Comparison of ENCODE assay signal across 18 cellular contexts in genomic region chr11:65925397-65925796, GRCh38. TPM values are rescaled to one million over a fixed set of nuclear protein-coding genes. Genes with fewer than 3 reads are reported as not detected.
"Had no signal": no experiment of that assay in that cellular context is flagged by ENCODE, and none has a peak within 500 bp of the region (broad histone marks: within the 10 kb centered on the region; RNA-seq: fewer than 3 reads in every experiment).

No MANE protein-coding gene starts in this region.

- ATAC-seq: stimulated activated naive B cell treated with anti-CD40 and anti-IgM and Interleukin-4, amounts not matched to agents 10 μg/mL and 1 μg/mL and 100 μg/mL, for 72 hours; WTC11 had no signal

- H3K9me3 ChIP-seq: esophagus muscularis mucosa, transverse colon, vagina had no signal

- DNase-seq: activated CD4-positive, alpha-beta T cell treated with anti-CD3 and anti-CD28 coated beads, Interleukin-2, amount 50 U/mL, for 1 hour; activated naive CD4-positive, alpha-beta T cell treated with anti-CD3 and anti-CD28 coated beads for 36 hours; islet precursor cell; midbrain; stimulated activated CD4-positive, alpha-beta T cell treated with anti-CD3 and anti-CD28 coated beads, Interleukin-2, amount 100 ng/mL, for 48 hours; stimulated activated naive B cell treated with anti-CD40 and anti-IgM and Interleukin-4, amounts not matched to agents 10 μg/mL and 1 μg/mL and 100 μg/mL, for 72 hours; substantia nigra; transverse colon had no signal

- H3K27ac ChIP-seq: esophagus muscularis mucosa, transverse colon, vagina had no signal

- H3K4me3 Mint-ChIP-seq: activated naive CD4-positive, alpha-beta T cell treated with anti-CD3 and anti-CD28 coated beads for 36 hours; activated T-helper 1 cell treated with anti-CD3 and anti-CD28 coated beads, Interleukin-12 subunit alpha, Interleukin-12 subunit beta, Interleukin-2, Interleukin-4 antibody, amounts not matched to agents 30 ng/mL and 10 ng/mL and 1 ng/mL, durations not matched to agents 14 hours and 24 hours and 36 hours; stimulated activated naive B cell treated with anti-CD40 and anti-IgM and Interleukin-4, amounts not matched to agents 10 μg/mL and 1 μg/mL and 100 μg/mL, for 72 hours; WTC11 had no signal

- H3K27me3 Mint-ChIP-seq: stimulated activated naive B cell treated with anti-CD40 and anti-IgM and Interleukin-4, amounts not matched to agents 10 μg/mL and 1 μg/mL and 100 μg/mL, for 72 hours had no signal

- H3K27me3 ChIP-seq: esophagus muscularis mucosa, transverse colon, vagina had no signal

- H3K4me3 ChIP-seq: esophagus muscularis mucosa, lung, transverse colon, vagina had no signal

- H3K9me3 Mint-ChIP-seq: activated naive CD4-positive, alpha-beta T cell treated with anti-CD3 and anti-CD28 coated beads for 36 hours; activated T-helper 1 cell treated with anti-CD3 and anti-CD28 coated beads, Interleukin-12 subunit alpha, Interleukin-12 subunit beta, Interleukin-2, Interleukin-4 antibody, amounts not matched to agents 30 ng/mL and 10 ng/mL and 1 ng/mL, durations not matched to agents 14 hours and 24 hours and 36 hours; stimulated activated naive B cell treated with anti-CD40 and anti-IgM and Interleukin-4, amounts not matched to agents 10 μg/mL and 1 μg/mL and 100 μg/mL, for 72 hours; WTC11 had no signal

- H3K27ac Mint-ChIP-seq: activated T-helper 1 cell treated with anti-CD3 and anti-CD28 coated beads, Interleukin-12 subunit alpha, Interleukin-12 subunit beta, Interleukin-2, Interleukin-4 antibody, amounts not matched to agents 30 ng/mL and 10 ng/mL and 1 ng/mL, durations not matched to agents 14 hours and 24 hours and 36 hours had no signal

RNA-seq across cellular contexts. Expression of gene TSGA10IP, which starts 19.9 kb away (rescaled TPM):
- total RNA-seq: activated naive CD4-positive, alpha-beta T cell treated with anti-CD3 and anti-CD28 coated beads for 36 hours; activated T-helper 1 cell treated with anti-CD3 and anti-CD28 coated beads, Interleukin-12 subunit alpha, Interleukin-12 subunit beta, Interleukin-2, Interleukin-4 antibody, amounts not matched to agents 30 ng/mL and 10 ng/mL and 1 ng/mL, durations not matched to agents 14 hours and 24 hours and 36 hours; cardiac septum; esophagus muscularis mucosa; myocyte; posterior vena cava; skeletal muscle tissue; T-helper 1 cell treated with Interleukin-12 subunit alpha and Interleukin-12 subunit beta and Interleukin-4 antibody, amounts not matched to agents 30 ng/mL and 1 ng/mL, for 36 hours; transverse colon; vagina had no signal

RNA-seq across cellular contexts. Expression of gene FOSL1, which starts 25.2 kb away (rescaled TPM):
- total RNA-seq: skeletal muscle tissue had no signal
